Comparison of ENCODE assay signal across 14 cellular contexts in the genomic region with DNA sequence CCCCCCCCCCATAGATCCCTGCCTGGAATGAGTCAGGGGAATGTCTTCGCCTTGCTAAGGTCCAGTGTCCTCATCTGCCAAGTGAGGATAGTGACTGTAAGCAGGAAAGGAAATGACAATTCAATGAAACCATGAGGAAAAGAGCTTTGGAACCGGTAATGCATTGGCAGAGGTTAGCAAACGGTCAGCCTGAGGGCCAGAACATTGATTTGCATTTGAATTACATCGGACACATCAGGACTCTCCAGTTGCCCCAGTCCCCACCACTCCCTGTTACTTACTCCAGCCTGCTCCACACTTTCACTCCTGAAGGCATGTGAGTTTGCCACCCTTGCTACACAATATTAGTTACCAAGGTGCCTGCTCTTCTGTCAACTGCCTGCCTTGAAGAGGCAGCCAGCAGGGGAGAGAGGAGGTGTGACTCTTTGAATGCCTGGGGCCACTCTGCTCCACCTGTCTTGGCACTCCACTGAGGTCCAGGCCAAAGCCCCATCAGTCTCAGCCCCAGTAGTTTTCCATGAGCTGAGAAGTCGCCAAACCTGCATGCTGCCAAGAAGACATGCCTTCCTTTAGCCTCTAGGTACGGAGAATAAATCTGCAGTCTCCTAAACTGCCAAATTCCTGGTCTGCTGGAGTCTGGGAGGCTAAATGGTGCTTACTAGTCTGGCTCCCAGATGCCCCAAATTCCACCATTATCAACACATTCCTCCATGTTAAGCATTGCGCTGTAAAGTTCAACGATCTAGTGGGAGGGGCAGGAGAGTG.
DNase-seq lines count a peak whose midpoint lies in the region; ATAC-seq, FAIRE-seq and TF ChIP-seq lines count a peak whose summit lies in the region.
"Had no signal": no experiment of that assay in that cellular context is flagged by ENCODE, and none has a peak within 500 bp of the region (broad histone marks: within the 10 kb centered on the region; RNA-seq: fewer than 3 reads in every experiment).

No MANE protein-coding gene starts in this region.

- CTCF ChIA-PET in endothelial cell of umbilical vein (lab: Charles Lee): interaction anchor here (1.2 kb wide), 1 partner anchor 18 kb away, joined by 4 read pairs; no protein-coding TSS in a partner anchor
- CTCF ChIA-PET in activated CD4-positive, alpha-beta T cell treated with anti-CD3 and anti-CD28 coated beads for 36 hours (lab: Charles Lee): no interaction called here

- H3K27ac ChIP-seq in endothelial cell of umbilical vein (ENCODE audit: insufficient read depth, low read depth, low read length): no peak overlapping the region
- H3K27ac ChIP-seq in pancreas: no peak overlapping the region
- H3K27ac ChIP-seq in substantia nigra (ENCODE audit: low read depth, low read length, poor library complexity, severe bottlenecking): no peak overlapping the region
- H3K27ac ChIP-seq: heart left ventricle, skin epidermis had no signal

- no peaks in the 10 kb centered on the region for H3K9me1 ChIP-seq in endothelial cell of umbilical vein (replicated peaks; ENCODE audit: control insufficient read depth, extremely low read depth, insufficient read depth, low read length)

- no peaks in the 10 kb centered on the region for H3K4me1 Mint-ChIP-seq in activated CD4-positive, alpha-beta T cell treated with anti-CD3 and anti-CD28 coated beads for 36 hours

- DNase-seq in ELF-1 (ENCODE audit: low read depth, low spot score) (peak; percentile 95), NCI-H69 (lab: John Stamatoyannopoulos, UW) (peak; percentile 51), endothelial cell of umbilical vein (ENCODE audit: low read depth, low spot score) (no peak), pancreas (peak in 3 of 6 donors; percentile 14 to 58 (median 30)), NCI-H1436 (lab: John Stamatoyannopoulos, UW) (no peak), MV-4-11 (lab: John Stamatoyannopoulos, UW) (no peak), substantia nigra (lab: John Stamatoyannopoulos, UW) (no peak)
- DNase-seq in activated CD4-positive, alpha-beta T cell treated with anti-CD3 and anti-CD28 coated beads for 36 hours: no peak
- DNase-seq: activated CD4-positive, CD25-positive, alpha-beta regulatory T cell; cortex of kidney; heart left ventricle; Karpas-422 had no signal

- intact Hi-C loops in endothelial cell of umbilical vein (cut with micrococcal nuclease): no loop called here
- intact Hi-C loops in pancreas (cut with DNase I): no loop called here
- intact Hi-C loops in activated CD4-positive, alpha-beta T cell treated with anti-CD3 and anti-CD28 coated beads for 36 hours (cut with DNase I, micrococcal nuclease): no loop called here

- no peaks in the 10 kb centered on the region for H3K36me3 Mint-ChIP-seq in activated CD4-positive, alpha-beta T cell treated with anti-CD3 and anti-CD28 coated beads for 36 hours (ENCODE audit: low read depth)

- 42 to 48% methylated on average over 8 of the region's 8 CpGs for WGBS in pancreas, 2 donors

- TF ChIP-seq CTCF in endothelial cell of umbilical vein (IDR thresholded peaks at IDR 0.05; ENCODE audit: extremely low read depth in 1 of 2, insufficient read depth in 1 of 2, low read depth in 1 of 2, low read length in 2 of 2) (no peak), pancreas (IDR thresholded peaks at IDR 0.05) (no peak)

- ATAC-seq in pancreas: peak; percentile 15 to 32 (median 29)
- no peak for ATAC-seq in activated CD4-positive, alpha-beta T cell treated with anti-CD3 and anti-CD28 coated beads for 36 hours
- ATAC-seq: GM12878 had no signal

- FAIRE-seq in endothelial cell of umbilical vein (lab: Jason Lieb, UNC) (peak; percentile 44), pancreas (lab: Jason Lieb, UNC) (no peak)
- FAIRE-seq: GM12878 had no signal

- TF ChIP-seq POLR2A in endothelial cell of umbilical vein (IDR thresholded peaks at IDR 0.05; ENCODE audit: low read depth, low read length): no peak

- H3K4me1 ChIP-seq in endothelial cell of umbilical vein (ENCODE audit: control insufficient read depth, extremely low read depth, insufficient read depth, low read length): no peaks in the 10 kb centered on the region
- peaks cover 4 to 5% (median 4%) of the 10 kb centered on the region in 3 donors for H3K4me1 ChIP-seq in pancreas

- H3K9ac ChIP-seq in endothelial cell of umbilical vein (replicated peaks; ENCODE audit: extremely low read depth, insufficient read depth, low read length): no peak overlapping the region

- no peak overlapping the region for H3K4me3 Mint-ChIP-seq in activated CD4-positive, alpha-beta T cell treated with anti-CD3 and anti-CD28 coated beads for 36 hours

- POLR2A ChIA-PET in endothelial cell of umbilical vein (lab: Charles Lee): no interaction called here
- POLR2A ChIA-PET in activated CD4-positive, alpha-beta T cell treated with anti-CD3 and anti-CD28 coated beads for 36 hours (lab: Charles Lee): no interaction called here

- no peaks in the 10 kb centered on the region for H3K27me3 Mint-ChIP-seq in activated CD4-positive, alpha-beta T cell treated with anti-CD3 and anti-CD28 coated beads for 36 hours

- H3K9me3 ChIP-seq in endothelial cell of umbilical vein (replicated peaks; ENCODE audit: control insufficient read depth, insufficient read depth, low read length): no peaks in the 10 kb centered on the region
- H3K9me3 ChIP-seq in pancreas: no peaks in the 10 kb centered on the region
- H3K9me3 ChIP-seq: heart left ventricle had no signal

- dilution Hi-C loops in endothelial cell of umbilical vein (cut with MboI; ENCODE audit: extremely low pct_ligation_motif_present, low sequenced_read_pairs): no loop called here

- H3K27me3 ChIP-seq in endothelial cell of umbilical vein (ENCODE audit: control insufficient read depth in 2 of 2, insufficient read depth in 2 of 2, low read length in 2 of 2) (peaks cover 0 to 3% of the 10 kb centered on the region in 2 experiments), pancreas (no peaks in the 10 kb centered on the region)
- H3K27me3 ChIP-seq: heart left ventricle had no signal

- no peak overlapping the region for H3K4me2 ChIP-seq in endothelial cell of umbilical vein (ENCODE audit: insufficient read depth, low read length)

- no peaks in the 10 kb centered on the region for H4K20me1 ChIP-seq in endothelial cell of umbilical vein (replicated peaks; ENCODE audit: control insufficient read depth, extremely low read depth, insufficient read depth, low read length)

- no TSS peak for BruUV-seq in endothelial cell of umbilical vein (replicated peaks; lab: Mats Ljungman, UMichigan)

- no peak overlapping the region for H3K4me3 ChIP-seq in endothelial cell of umbilical vein (replicated peaks in 1 of 3; ENCODE audit: insufficient read depth in 1 of 3, low read depth in 1 of 3, low read length in 3 of 3)
- no peak overlapping the region for H3K4me3 ChIP-seq in pancreas
- H3K4me3 ChIP-seq: GM12878, heart left ventricle, skin epidermis had no signal

- no peaks in the 10 kb centered on the region for H3K9me3 Mint-ChIP-seq in activated CD4-positive, alpha-beta T cell treated with anti-CD3 and anti-CD28 coated beads for 36 hours (ENCODE audit: low read depth)

- H3K36me3 ChIP-seq in endothelial cell of umbilical vein (ENCODE audit: control insufficient read depth in 2 of 2, extremely low read depth in 1 of 2, insufficient read depth in 2 of 2, low read length in 2 of 2) (no peaks in the 10 kb centered on the region), pancreas (no peaks in the 10 kb centered on the region)
- H3K36me3 ChIP-seq: heart left ventricle had no signal

- no peak overlapping the region for H3K27ac Mint-ChIP-seq in activated CD4-positive, alpha-beta T cell treated with anti-CD3 and anti-CD28 coated beads for 36 hours

- H2AFZ ChIP-seq in endothelial cell of umbilical vein (ENCODE audit: low read depth, low read length): no peak overlapping the region

- H3K79me2 ChIP-seq in endothelial cell of umbilical vein (ENCODE audit: control insufficient read depth, insufficient read depth, low read length): no peaks in the 10 kb centered on the region

TF ChIP-seq in endothelial cell of umbilical vein, 7 proteins besides CTCF, POLR2A, EP300 and RAD21:
- TF ChIP-seq JUN (IDR thresholded peaks at IDR 0.05; ENCODE audit: borderline replicate concordance, insufficient read depth, insufficient read length, low read depth): no peak

Comparison
In these comparisons a context has a peak if more than half of its experiments do, and no peak if none do; other contexts are left out.
1. DNase-seq: peak in ELF-1 (single experiment) and NCI-H69 (single experiment); none in endothelial cell of umbilical vein (single experiment), NCI-H1436 (single experiment), activated CD4-positive, alpha-beta T cell treated with anti-CD3 and anti-CD28 coated beads for 36 hours (single experiment), MV-4-11 (single experiment) and substantia nigra (0 of 49).